In the genomic region with DNA sequence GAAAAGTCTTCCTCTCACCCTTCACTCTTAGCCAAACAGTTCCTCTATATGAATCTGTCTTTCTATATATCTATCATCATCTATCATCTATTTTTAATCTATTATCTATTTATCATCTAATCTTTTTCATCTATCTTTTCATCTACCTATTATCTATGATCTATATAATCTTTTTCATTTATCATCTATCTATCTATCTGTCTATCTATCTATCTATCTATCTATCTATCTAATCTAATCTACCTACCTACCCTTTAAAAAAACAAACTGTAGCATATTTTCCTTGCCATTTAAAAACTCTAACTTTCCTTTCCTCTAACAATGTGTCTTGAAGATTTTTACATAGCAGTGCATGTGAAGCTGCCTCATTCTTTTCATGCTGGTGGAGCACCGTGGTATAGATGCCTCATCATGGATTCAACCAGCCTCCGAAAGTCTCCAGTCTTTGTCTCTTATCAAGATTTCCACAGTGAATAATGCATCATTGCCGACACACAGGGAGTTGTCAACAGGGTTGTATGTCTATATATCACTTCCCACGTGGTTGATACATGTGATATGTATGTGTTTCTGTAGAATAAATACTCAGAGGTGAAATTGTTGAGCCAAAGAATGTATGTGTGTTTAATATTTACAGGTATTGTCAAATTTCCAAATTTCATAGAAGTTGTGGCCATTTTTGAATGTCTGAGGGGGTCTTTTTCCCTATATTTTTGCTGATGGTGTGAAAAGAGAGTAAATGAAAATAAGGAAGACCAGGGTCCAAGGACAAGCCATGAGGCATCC, we compare ENCODE assay signal across 22 cellular contexts.
"Had no signal": no experiment of that assay in that cellular context is flagged by ENCODE, and none has a peak within 500 bp of the region (broad histone marks: within the 10 kb centered on the region; RNA-seq: fewer than 3 reads in every experiment).

No MANE protein-coding gene starts in this region.

- H3K27ac Mint-ChIP-seq: effector memory CD8-positive, alpha-beta T cell; nephron progenitor cell; stimulated activated memory B cell treated with anti-CD40 and anti-IgM and Interleukin-4, amounts not matched to agents 10 μg/mL and 1 μg/mL and 100 μg/mL, for 72 hours had no signal

- DNase-seq: cortex of kidney; effector memory CD8-positive, alpha-beta T cell; erythroblast; esophagus squamous epithelium; gastrocnemius medialis; head of caudate nucleus; left ventricle myocardium superior; lower lobe of right lung; naive thymus-derived CD8-positive, alpha-beta T cell; nephron progenitor cell; occipital lobe; psoas muscle; right cardiac atrium; spleen; stimulated activated CD4-positive, alpha-beta T cell treated with anti-CD3 and anti-CD28 coated beads, Interleukin-4, amount 100 ng/mL, for 4 hours; stimulated activated naive CD8-positive, alpha-beta T cell treated with anti-CD3 and anti-CD28 coated beads, Interleukin-15, Interleukin-2, amounts not matched to agents 100 U/mL and 50 U/mL, for 24 hours; substantia nigra; testis; tibial artery; upper lobe of left lung had no signal

- H3K9me3 Mint-ChIP-seq: effector memory CD8-positive, alpha-beta T cell; naive thymus-derived CD8-positive, alpha-beta T cell; nephron progenitor cell; stimulated activated memory B cell treated with anti-CD40 and anti-IgM and Interleukin-4, amounts not matched to agents 10 μg/mL and 1 μg/mL and 100 μg/mL, for 72 hours had no signal

- H3K36me3 ChIP-seq: esophagus squamous epithelium, gastrocnemius medialis, lower lobe of right lung, spleen, tibial artery, upper lobe of left lung had no signal

- H3K36me3 Mint-ChIP-seq: naive thymus-derived CD8-positive, alpha-beta T cell; stimulated activated memory B cell treated with anti-CD40 and anti-IgM and Interleukin-4, amounts not matched to agents 10 μg/mL and 1 μg/mL and 100 μg/mL, for 72 hours had no signal

- H3K9me3 ChIP-seq: esophagus squamous epithelium, gastrocnemius medialis, lower lobe of right lung, psoas muscle, spleen, testis, tibial artery, upper lobe of left lung had no signal

- H3K4me1 ChIP-seq: esophagus squamous epithelium, psoas muscle, testis, tibial artery had no signal

- H3K4me3 ChIP-seq: esophagus squamous epithelium, gastrocnemius medialis, lower lobe of right lung, psoas muscle, skin epidermis, spleen, testis, tibial artery, upper lobe of left lung had no signal

- ATAC-seq: effector memory CD8-positive, alpha-beta T cell; gastrocnemius medialis; left ventricle myocardium superior; lower lobe of right lung; naive thymus-derived CD8-positive, alpha-beta T cell; psoas muscle; right cardiac atrium; stimulated activated memory B cell treated with anti-CD40 and anti-IgM and Interleukin-4, amounts not matched to agents 10 μg/mL and 1 μg/mL and 100 μg/mL, for 72 hours; stimulated activated naive CD8-positive, alpha-beta T cell treated with anti-CD3 and anti-CD28 coated beads, Interleukin-15, Interleukin-2, amounts not matched to agents 100 U/mL and 50 U/mL, for 24 hours had no signal

- H3K27me3 ChIP-seq: esophagus squamous epithelium, gastrocnemius medialis, spleen, testis, upper lobe of left lung had no signal

- H3K4me3 Mint-ChIP-seq: effector memory CD8-positive, alpha-beta T cell; naive thymus-derived CD8-positive, alpha-beta T cell; nephron progenitor cell; stimulated activated memory B cell treated with anti-CD40 and anti-IgM and Interleukin-4, amounts not matched to agents 10 μg/mL and 1 μg/mL and 100 μg/mL, for 72 hours had no signal
